In the genomic region with DNA sequence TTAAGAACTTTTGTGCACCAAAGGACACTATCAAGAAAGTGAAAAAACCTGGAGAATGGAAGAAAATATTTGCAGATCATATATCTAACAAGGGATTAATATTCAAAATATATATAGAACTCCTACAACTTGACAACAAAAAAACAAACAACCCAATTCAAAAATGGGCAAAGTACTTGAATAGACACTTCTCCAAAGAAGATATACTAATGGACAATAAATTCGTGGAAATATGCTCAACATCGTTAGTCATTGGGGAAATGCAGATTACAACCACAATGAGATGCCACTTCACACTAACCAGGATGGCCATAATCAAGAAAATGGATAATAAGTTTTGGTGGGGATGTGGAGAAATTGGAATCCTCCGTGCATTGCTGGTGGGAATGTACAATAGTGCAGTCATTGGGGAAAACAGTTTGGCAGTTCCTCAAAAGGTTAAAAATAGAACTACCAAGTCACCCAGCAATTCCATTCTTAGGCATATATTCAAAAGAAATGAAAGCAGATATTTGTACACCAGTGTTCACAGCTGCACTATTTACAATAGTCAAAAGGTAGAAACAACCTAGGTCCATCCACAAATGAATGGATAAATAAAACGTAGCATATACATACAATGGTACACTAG, we compare ENCODE assay signal across 24 cellular contexts. TPM values are rescaled to one million over a fixed set of nuclear protein-coding genes. Genes with fewer than 3 reads are reported as not detected.
DNase-seq lines count a peak whose midpoint lies in the region; ATAC-seq lines count a peak whose summit lies in the region.
"Had no signal": no experiment of that assay in that cellular context is flagged by ENCODE, and none has a peak within 500 bp of the region (broad histone marks: within the 10 kb centered on the region; RNA-seq: fewer than 3 reads in every experiment).

No MANE protein-coding gene starts in this region.

- POLR2A ChIA-PET in naive thymus-derived CD4-positive, alpha-beta T cell (lab: Charles Lee) = no interaction called here

- H3K27ac Mint-ChIP-seq in activated CD4-positive, alpha-beta T cell treated with anti-CD3 and anti-CD28 coated beads, Interleukin-2, amount 10 ng/mL, durations not matched to agents 24 days and 14 days = no peak overlapping the region
- H3K27ac Mint-ChIP-seq in activated T-helper 17 cell treated with anti-CD3 and anti-CD28 coated beads, Interleukin-2, amount 50 U/mL, for 72 hours = peak overlapping the region; percentile 78
- H3K27ac Mint-ChIP-seq in naive thymus-derived CD4-positive, alpha-beta T cell = peak overlapping the region in 4 of 9 donors; percentile 85 to 90 (median 89)
- no peak overlapping the region for H3K27ac Mint-ChIP-seq in stimulated activated naive CD8-positive, alpha-beta T cell treated with anti-CD3 and anti-CD28 coated beads, Interleukin-15, amount 100 ng/mL, for 72 hours

- peak overlapping the region; percentile 88; the same call in 1 of the 2 replicates for H3K4me3 ChIP-seq in HUES48 (ENCODE audit: low read depth, low read length)
- no peak overlapping the region for H3K4me3 ChIP-seq in naive thymus-derived CD4-positive, alpha-beta T cell (ENCODE audit: low read length)

- ATAC-seq in activated T-helper 17 cell treated with anti-CD3 and anti-CD28 coated beads, Interleukin-2, amount 50 U/mL, for 72 hours (replicated peaks) = no peak
- no peak for ATAC-seq in naive thymus-derived CD4-positive, alpha-beta T cell
- ATAC-seq in stimulated activated naive CD8-positive, alpha-beta T cell treated with anti-CD3 and anti-CD28 coated beads, Interleukin-15, amount 100 ng/mL, for 72 hours = no peak

- peaks cover 16% of the 10 kb centered on the region for H3K36me3 ChIP-seq in HUES48 (ENCODE audit: control insufficient read depth, insufficient read depth, low read length)
- H3K36me3 ChIP-seq in naive thymus-derived CD4-positive, alpha-beta T cell (ENCODE audit: control insufficient read depth in 2 of 3, insufficient read depth in 3 of 3, low read length in 3 of 3) = no peaks in the 10 kb centered on the region

- no peak for DNase-seq in activated CD4-positive, alpha-beta T cell treated with anti-CD3 and anti-CD28 coated beads, Interleukin-2, amount 10 ng/mL, durations not matched to agents 24 days and 14 days
- DNase-seq in activated CD4-positive, alpha-beta T cell treated with anti-CD3 and anti-CD28 coated beads for 4 hours = no peak
- no peak for DNase-seq in naive thymus-derived CD4-positive, alpha-beta T cell
- no peak for DNase-seq in amygdala (lab: John Stamatoyannopoulos, UW)
- DNase-seq in DMS153 treated with DMSO at 0.1 percent for 48 hours (lab: John Stamatoyannopoulos, UW; ENCODE audit: unreplicated experiment) = no peak
- DNase-seq in stimulated activated naive CD8-positive, alpha-beta T cell treated with anti-CD3 and anti-CD28 coated beads, Interleukin-15, amount 100 ng/mL, for 72 hours = no peak
- DNase-seq: activated CD8-positive, alpha-beta memory T cell treated with anti-CD3 and anti-CD28 coated beads, Interleukin-2, amount 50 U/mL, for 48 hours; anterior cingulate cortex; COR-L47; cortex of kidney; erythroblast; midbrain; NCI-H1930; NCI-H510A treated with DMSO at 0.1 percent for 48 hours; small intestine; stimulated activated naive B cell treated with anti-CD40 and anti-IgM and Interleukin-4, amounts not matched to agents 10 μg/mL and 1 μg/mL and 100 μg/mL, for 72 hours; upper lobe of left lung; WERI-Rb-1 had no signal

- peak overlapping the region; percentile 99 for H3K27ac ChIP-seq in HUES48 (ENCODE audit: low read depth, low read length)
- H3K27ac ChIP-seq in naive thymus-derived CD4-positive, alpha-beta T cell (ENCODE audit: low read depth, low read length) = no peak overlapping the region

- peaks cover 3% of the 10 kb centered on the region for H3K9me3 Mint-ChIP-seq in activated CD4-positive, alpha-beta T cell treated with anti-CD3 and anti-CD28 coated beads, Interleukin-2, amount 10 ng/mL, durations not matched to agents 24 days and 14 days
- H3K9me3 Mint-ChIP-seq in activated T-helper 17 cell treated with anti-CD3 and anti-CD28 coated beads, Interleukin-2, amount 50 U/mL, for 72 hours = no peaks in the 10 kb centered on the region
- H3K9me3 Mint-ChIP-seq in naive thymus-derived CD4-positive, alpha-beta T cell = peaks cover 0 to 23% (median 9%) of the 10 kb centered on the region in 11 donors
- peaks cover 18 to 24% of the 10 kb centered on the region in 2 donors for H3K9me3 Mint-ChIP-seq in stimulated activated naive CD8-positive, alpha-beta T cell treated with anti-CD3 and anti-CD28 coated beads, Interleukin-15, amount 100 ng/mL, for 72 hours
- H3K9me3 Mint-ChIP-seq: stimulated activated naive B cell treated with anti-CD40 and anti-IgM and Interleukin-4, amounts not matched to agents 10 μg/mL and 1 μg/mL and 100 μg/mL, for 72 hours had no signal

- H3K4me1 ChIP-seq in HUES48 (ENCODE audit: control insufficient read depth, insufficient read depth, low read length) = peaks cover 12% of the 10 kb centered on the region
- peaks cover 0 to 4% of the 10 kb centered on the region in 2 donors for H3K4me1 ChIP-seq in naive thymus-derived CD4-positive, alpha-beta T cell (ENCODE audit: control insufficient read depth in 2 of 2, insufficient read depth in 2 of 2, low read length in 2 of 2)
- H3K4me1 ChIP-seq: parathyroid adenoma had no signal

- H3K4me1 Mint-ChIP-seq in activated CD4-positive, alpha-beta T cell treated with anti-CD3 and anti-CD28 coated beads, Interleukin-2, amount 10 ng/mL, durations not matched to agents 24 days and 14 days = peaks cover 19% of the 10 kb centered on the region
- peaks cover 25% of the 10 kb centered on the region for H3K4me1 Mint-ChIP-seq in activated T-helper 17 cell treated with anti-CD3 and anti-CD28 coated beads, Interleukin-2, amount 50 U/mL, for 72 hours
- H3K4me1 Mint-ChIP-seq in naive thymus-derived CD4-positive, alpha-beta T cell = peaks cover 18 to 36% (median 34%) of the 10 kb centered on the region in 7 donors
- H3K4me1 Mint-ChIP-seq in stimulated activated naive CD8-positive, alpha-beta T cell treated with anti-CD3 and anti-CD28 coated beads, Interleukin-15, amount 100 ng/mL, for 72 hours = peaks cover 43% of the 10 kb centered on the region

- H3K9ac ChIP-seq in HUES48 (ENCODE audit: low read depth, low read length) = 0 out of 2 replicates have a peak overlapping the region, but pooled peaks have one; percentile 94
- H3K9ac ChIP-seq: parathyroid adenoma had no signal

- intact Hi-C loops in activated CD4-positive, alpha-beta T cell treated with anti-CD3 and anti-CD28 coated beads, Interleukin-2, amount 10 ng/mL, durations not matched to agents 24 days and 14 days (cut with micrococcal nuclease) = loop anchor here (5.0 kb wide), 1 partner anchor 34 kb away; no protein-coding TSS in a partner anchor
- intact Hi-C loops in naive thymus-derived CD4-positive, alpha-beta T cell (cut with micrococcal nuclease) = loop anchor here in 1 of 2 donors (1.0 kb wide), 2 partner anchors 222 to 249 kb away; no protein-coding TSS in a partner anchor

- CTCF ChIA-PET in naive thymus-derived CD4-positive, alpha-beta T cell (lab: Charles Lee) = no interaction called here

- H3K9me3 ChIP-seq in HUES48 (ENCODE audit: control insufficient read depth, insufficient read depth, low read length) = no peaks in the 10 kb centered on the region; the same call in 1 of the 2 replicates
- H3K9me3 ChIP-seq in naive thymus-derived CD4-positive, alpha-beta T cell (ENCODE audit: control insufficient read depth in 2 of 3, low read length in 3 of 3) = peaks cover 0 to 4% (median 3%) of the 10 kb centered on the region in 3 experiments
- H3K9me3 ChIP-seq: upper lobe of left lung had no signal

- no peaks in the 10 kb centered on the region for H3K27me3 ChIP-seq in HUES48 (ENCODE audit: control insufficient read depth, insufficient read depth, low read length)
- no peaks in the 10 kb centered on the region for H3K27me3 ChIP-seq in naive thymus-derived CD4-positive, alpha-beta T cell (ENCODE audit: control insufficient read depth in 2 of 2, insufficient read depth in 2 of 2, low read length in 2 of 2)
- H3K27me3 ChIP-seq: upper lobe of left lung had no signal

- H3K36me3 Mint-ChIP-seq in activated CD4-positive, alpha-beta T cell treated with anti-CD3 and anti-CD28 coated beads, Interleukin-2, amount 10 ng/mL, durations not matched to agents 24 days and 14 days (ENCODE audit: low read depth) = peaks cover 4% of the 10 kb centered on the region
- peaks cover 28% of the 10 kb centered on the region for H3K36me3 Mint-ChIP-seq in activated T-helper 17 cell treated with anti-CD3 and anti-CD28 coated beads, Interleukin-2, amount 50 U/mL, for 72 hours (ENCODE audit: low read depth)
- H3K36me3 Mint-ChIP-seq in naive thymus-derived CD4-positive, alpha-beta T cell = peaks cover 3 to 13% (median 8%) of the 10 kb centered on the region in 5 donors

- peaks cover 60% of the 10 kb centered on the region for H3K27me3 Mint-ChIP-seq in activated CD4-positive, alpha-beta T cell treated with anti-CD3 and anti-CD28 coated beads, Interleukin-2, amount 10 ng/mL, durations not matched to agents 24 days and 14 days
- no peaks in the 10 kb centered on the region for H3K27me3 Mint-ChIP-seq in activated T-helper 17 cell treated with anti-CD3 and anti-CD28 coated beads, Interleukin-2, amount 50 U/mL, for 72 hours
- H3K27me3 Mint-ChIP-seq in naive thymus-derived CD4-positive, alpha-beta T cell = peaks cover 0 to 70% (median 5%) of the 10 kb centered on the region in 5 donors
- H3K27me3 Mint-ChIP-seq in stimulated activated naive CD8-positive, alpha-beta T cell treated with anti-CD3 and anti-CD28 coated beads, Interleukin-15, amount 100 ng/mL, for 72 hours = no peaks in the 10 kb centered on the region

- H3K4me3 Mint-ChIP-seq in activated CD4-positive, alpha-beta T cell treated with anti-CD3 and anti-CD28 coated beads, Interleukin-2, amount 10 ng/mL, durations not matched to agents 24 days and 14 days = peak overlapping the region; percentile 79
- peak overlapping the region; percentile 90 for H3K4me3 Mint-ChIP-seq in activated T-helper 17 cell treated with anti-CD3 and anti-CD28 coated beads, Interleukin-2, amount 50 U/mL, for 72 hours
- H3K4me3 Mint-ChIP-seq in naive thymus-derived CD4-positive, alpha-beta T cell = peak overlapping the region in 8 of 10 donors; percentile 42 to 92 (median 88)
- H3K4me3 Mint-ChIP-seq in stimulated activated naive CD8-positive, alpha-beta T cell treated with anti-CD3 and anti-CD28 coated beads, Interleukin-15, amount 100 ng/mL, for 72 hours = peak overlapping the region in 1 of 2 donors; percentile 87

RNA-seq across cellular contexts. Expression of a gene that starts 2.2 kb away (rescaled TPM):
- total RNA-seq in activated CD4-positive, alpha-beta T cell treated with anti-CD3 and anti-CD28 coated beads, Interleukin-2, amount 10 ng/mL, durations not matched to agents 24 days and 14 days = 2.2 and 2.8 TPM in 2 replicates
- total RNA-seq in activated T-helper 17 cell treated with anti-CD3 and anti-CD28 coated beads, Interleukin-2, amount 50 U/mL, for 72 hours = 10 to 100 TPM; 19.1 to 38.0 TPM
- total RNA-seq in naive thymus-derived CD4-positive, alpha-beta T cell = 10 to 100 TPM in 4 of 5 experiments, 1 to 10 TPM in 1; 4.6 to 59.3 (median 25.1) TPM
- 10 to 100 TPM; 23.4 to 39.1 TPM for polyA plus RNA-seq in naive thymus-derived CD4-positive, alpha-beta T cell

RNA-seq across cellular contexts. Expression of a gene that starts 18.0 kb away (rescaled TPM):
- total RNA-seq in activated CD4-positive, alpha-beta T cell treated with anti-CD3 and anti-CD28 coated beads, Interleukin-2, amount 10 ng/mL, durations not matched to agents 24 days and 14 days = not detected in 2 replicates
- under 1 TPM in 1 of 2 donors, not detected in 1; 0.58 TPM for total RNA-seq in activated T-helper 17 cell treated with anti-CD3 and anti-CD28 coated beads, Interleukin-2, amount 50 U/mL, for 72 hours
- not detected for total RNA-seq in naive thymus-derived CD4-positive, alpha-beta T cell
- polyA plus RNA-seq in naive thymus-derived CD4-positive, alpha-beta T cell = not detected
- total RNA-seq: A673, glomerular endothelial cell, LHCN-M2, upper lobe of left lung had no signal
- polyA plus RNA-seq: small intestine had no signal

RNA-seq across cellular contexts. Expression of a gene that starts 22.2 kb away (rescaled TPM):
- total RNA-seq in activated CD4-positive, alpha-beta T cell treated with anti-CD3 and anti-CD28 coated beads, Interleukin-2, amount 10 ng/mL, durations not matched to agents 24 days and 14 days = 147 TPM in 2 replicates
- 100 to 1,000 TPM; 109 to 121 TPM for total RNA-seq in activated T-helper 17 cell treated with anti-CD3 and anti-CD28 coated beads, Interleukin-2, amount 50 U/mL, for 72 hours
- 100 to 1,000 TPM; 145 to 256 (median 225) TPM for total RNA-seq in naive thymus-derived CD4-positive, alpha-beta T cell
- 1 to 10 TPM; 6.8 to 7.0 TPM for polyA plus RNA-seq in naive thymus-derived CD4-positive, alpha-beta T cell

RNA-seq across cellular contexts. Expression of a gene that starts 35.7 kb away (rescaled TPM):
- total RNA-seq in activated CD4-positive, alpha-beta T cell treated with anti-CD3 and anti-CD28 coated beads, Interleukin-2, amount 10 ng/mL, durations not matched to agents 24 days and 14 days = 0.40 TPM in 2 replicates
- under 1 TPM; 0.11 to 0.22 TPM for total RNA-seq in activated T-helper 17 cell treated with anti-CD3 and anti-CD28 coated beads, Interleukin-2, amount 50 U/mL, for 72 hours
- 1 to 10 TPM in 2 of 5 experiments, under 1 TPM in 3; 0.44 to 2.5 (median 0.66) TPM for total RNA-seq in naive thymus-derived CD4-positive, alpha-beta T cell
- not detected for polyA plus RNA-seq in naive thymus-derived CD4-positive, alpha-beta T cell
- total RNA-seq: LHCN-M2 had no signal

RNA-seq across cellular contexts. Expression of a gene that starts 45.4 kb away (rescaled TPM):
- 0.17 TPM in 1 of 2 replicates, not detected in the other for total RNA-seq in activated CD4-positive, alpha-beta T cell treated with anti-CD3 and anti-CD28 coated beads, Interleukin-2, amount 10 ng/mL, durations not matched to agents 24 days and 14 days
- under 1 TPM; 0.24 to 0.50 TPM for total RNA-seq in activated T-helper 17 cell treated with anti-CD3 and anti-CD28 coated beads, Interleukin-2, amount 50 U/mL, for 72 hours
- total RNA-seq in naive thymus-derived CD4-positive, alpha-beta T cell = under 1 TPM in 1 of 5 experiments, not detected in 4; 0.29 TPM
- under 1 TPM in 1 of 2 donors, not detected in 1; 0.31 TPM for polyA plus RNA-seq in naive thymus-derived CD4-positive, alpha-beta T cell
- total RNA-seq: A673, glomerular endothelial cell, LHCN-M2 had no signal
- polyA plus RNA-seq: small intestine had no signal
